ENCODE assay signal across 8 cellular contexts in genomic region chr5:96661101-96661840, GRCh38. TPM values are rescaled to one million over a fixed set of nuclear protein-coding genes. Genes with fewer than 3 reads are reported as not detected.
DNase-seq lines count a peak whose midpoint lies in the region; ATAC-seq, FAIRE-seq and TF ChIP-seq lines count a peak whose summit lies in the region.

No MANE protein-coding gene starts in this region.

- no peaks in the 10 kb centered on the region for H3K9me3 ChIP-seq in stomach

- H3K27me3 Mint-ChIP-seq in memory B cell: no peaks in the 10 kb centered on the region

- H3K4me1 ChIP-seq in stomach: peaks cover 16 to 59% (median 40%) of the 10 kb centered on the region in 4 donors

- TF ChIP-seq EP300 in stomach (IDR thresholded peaks at IDR 0.05): no peak

- H3K27me3 ChIP-seq in dorsolateral prefrontal cortex (no peaks in the 10 kb centered on the region), stomach (no peaks in the 10 kb centered on the region)

- peak overlapping the region; percentile 54 to 95 (median 89) for H3K27ac ChIP-seq in dorsolateral prefrontal cortex
- peak overlapping the region; percentile 99 to 100 (median 99) for H3K27ac ChIP-seq in stomach

- TF ChIP-seq POLR2A in stomach (IDR thresholded peaks at IDR 0.05): no peak

- no peaks in the 10 kb centered on the region for H3K36me3 ChIP-seq in stomach

- peak overlapping the region; percentile 98 for H3K27ac Mint-ChIP-seq in memory B cell

- no peaks in the 10 kb centered on the region for H3K9me3 Mint-ChIP-seq in memory B cell

- DNase-seq in AG09309 (ENCODE audit: low read depth) (no peak), GM19239 (ENCODE audit: insufficient read length, low spot score) (peak; percentile 27), HTR-8/SVneo (ENCODE audit: insufficient read length, low spot score) (peak; percentile 26), dorsolateral prefrontal cortex (peak in 2 of 10 donors; percentile 3 to 17), memory B cell (ENCODE audit: low spot score in 2 of 2) (peak; percentile 30 to 37), stomach (no peak)

- H3K4me1 Mint-ChIP-seq in memory B cell: peaks cover 40% of the 10 kb centered on the region

- ATAC-seq in memory B cell (ENCODE audit: low read depth): peak; percentile 21
- no peak for ATAC-seq in GM18868 (IDR thresholded peaks at IDR 0.05; ENCODE audit: unreplicated experiment)

- peaks cover 1% of the 10 kb centered on the region for H3K36me3 Mint-ChIP-seq in memory B cell

- FAIRE-seq in GM19239 (lab: Jason Lieb, UNC) (no peak), HTR-8/SVneo (lab: Jason Lieb, UNC) (no peak)

- intact Hi-C loops in dorsolateral prefrontal cortex (cut with DNase I) (no loop called here), stomach (cut with DNase I; ENCODE audit: low total_unique reads) (no loop called here)

- TF ChIP-seq CTCF in AG09309 (IDR thresholded peaks at IDR 0.05; ENCODE audit: control insufficient read depth, insufficient read depth, low read depth, low read length, missing control alignments): no peak
- TF ChIP-seq CTCF in WI38 (IDR thresholded peaks at IDR 0.05; ENCODE audit: low read depth, low read length): no peak
- TF ChIP-seq CTCF in dorsolateral prefrontal cortex (IDR thresholded peaks at IDR 0.05 in 54 of 56, conservative IDR thresholded peaks at IDR 0.05 in 2 of 56; ENCODE audit: low read depth in 1 of 56, partially characterized antibody in 56 of 56): no peak
- no peak for TF ChIP-seq CTCF in stomach (IDR thresholded peaks at IDR 0.05)

- H3K4me3 Mint-ChIP-seq in memory B cell: peak overlapping the region; percentile 98

- H3K4me3 ChIP-seq in AG09309 (ENCODE audit: control insufficient read depth, low read depth, low read length) (peak overlapping the region; percentile 72), WI38 (ENCODE audit: low read depth, low read length) (peak overlapping the region; percentile 97), dorsolateral prefrontal cortex (peak overlapping the region; percentile 65 to 98 (median 88)), stomach (peak overlapping the region; percentile 80 to 93 (median 86))

- 4 to 23% (median 10%) methylated on average over 19 to 20 of the region's 20 CpGs for WGBS in stomach, 5 donors

RNA-seq across cellular contexts. Expression of gene CAST, which starts 0.9 kb away (rescaled TPM):
- 100 to 1,000 TPM in 89 of 120 experiments, 10 to 100 TPM in 31; 82.9 to 179 (median 108) TPM for total RNA-seq in dorsolateral prefrontal cortex
- total RNA-seq in stomach: 100 to 1,000 TPM; 194 to 458 (median 237) TPM
- polyA plus RNA-seq in stomach: 10 to 100 TPM; 54.0 to 73.9 (median 69.4) TPM

Comparison
In these comparisons a context has a peak if more than half of its experiments do, and no peak if none do; other contexts are left out.
1. DNase-seq: peak in GM19239 (single experiment), HTR-8/SVneo (single experiment) and memory B cell (2 of 2); none in AG09309 (single experiment) and stomach (single experiment).
2. Peak in every context shown above with its lines, with median percentiles within 50 percentile points of each other: H3K4me3 ChIP-seq.